ENCODE assay signal across 1 cellular context in the genomic region with DNA sequence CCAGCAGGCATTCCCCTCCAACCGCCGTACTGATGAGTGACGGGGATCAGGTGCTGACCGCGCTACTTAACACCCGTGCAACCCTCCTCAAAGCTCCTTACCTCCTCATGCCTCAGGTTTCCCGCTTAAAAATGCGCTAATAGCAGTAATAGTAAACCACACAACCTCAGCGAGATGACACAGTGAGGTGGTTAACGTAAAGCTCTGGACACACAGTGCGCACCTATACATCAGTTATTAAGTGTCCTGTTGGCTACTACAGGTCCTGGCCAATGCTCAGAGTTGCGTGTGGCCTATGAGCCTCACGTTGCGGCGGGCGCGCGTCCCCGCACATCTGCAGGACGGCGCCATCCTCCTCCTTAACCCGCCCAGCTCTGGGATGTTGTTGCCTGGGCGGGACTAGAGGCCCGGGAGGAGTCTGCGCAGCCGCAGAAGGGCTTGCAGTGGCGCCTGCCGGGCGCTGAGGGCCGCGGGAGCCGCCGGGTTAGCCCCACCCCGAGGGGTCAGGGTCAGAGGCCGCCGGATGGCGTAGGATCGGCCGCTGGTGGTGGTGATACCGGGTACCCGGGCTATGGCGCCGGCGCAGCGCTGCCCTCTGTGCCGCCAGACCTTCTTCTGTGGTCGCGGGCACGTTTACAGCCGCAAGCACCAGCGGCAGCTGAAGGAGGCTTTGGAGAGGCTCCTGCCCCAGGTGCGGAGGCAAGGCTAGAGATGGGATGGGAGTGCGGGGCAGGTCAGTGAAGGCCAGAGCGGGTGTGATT.
TF ChIP-seq lines count a peak whose summit lies in the region.

A gene with protein sequence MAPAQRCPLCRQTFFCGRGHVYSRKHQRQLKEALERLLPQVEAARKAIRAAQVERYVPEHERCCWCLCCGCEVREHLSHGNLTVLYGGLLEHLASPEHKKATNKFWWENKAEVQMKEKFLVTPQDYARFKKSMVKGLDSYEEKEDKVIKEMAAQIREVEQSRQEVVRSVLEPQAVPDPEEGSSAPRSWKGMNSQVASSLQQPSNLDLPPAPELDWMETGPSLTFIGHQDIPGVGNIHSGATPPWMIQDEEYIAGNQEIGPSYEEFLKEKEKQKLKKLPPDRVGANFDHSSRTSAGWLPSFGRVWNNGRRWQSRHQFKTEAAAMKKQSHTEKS (plus strand): TSS at position 512 of the 761 bp plus-strand sequence. CDS start 60 bp downstream, at position 572.

TF ChIP-seq in WTC11, 78 proteins besides CTCF, POLR2A, EP300 and RAD21 (continued from another document):
- TF ChIP-seq CREB1 (CRISPR knock-in tag; IDR thresholded peaks at IDR 0.05), result peak; percentile 75; the same call in 1 of the 2 replicates
- TF ChIP-seq FOXP1 (CRISPR knock-in tag; IDR thresholded peaks at IDR 0.05; ENCODE audit: borderline replicate concordance), result peak; percentile 53
- TF ChIP-seq HMGA2 (CRISPR knock-in tag; IDR thresholded peaks at IDR 0.05), result no peak
- TF ChIP-seq OVOL2 (CRISPR knock-in tag; IDR thresholded peaks at IDR 0.05; ENCODE audit: borderline replicate concordance), result no peak
- no peak for TF ChIP-seq SOX15 (CRISPR knock-in tag; IDR thresholded peaks at IDR 0.05)
- no peak for TF ChIP-seq ZNF219 (CRISPR knock-in tag; IDR thresholded peaks at IDR 0.05; ENCODE audit: borderline replicate concordance)
- no peak for TF ChIP-seq ZNF416 (CRISPR knock-in tag; IDR thresholded peaks at IDR 0.05)
- TF ChIP-seq CBFB (CRISPR knock-in tag; IDR thresholded peaks at IDR 0.05; ENCODE audit: low read depth), result no peak
- TF ChIP-seq ETV6 (CRISPR knock-in tag; IDR thresholded peaks at IDR 0.05), result peak; percentile 43; the same call in 1 of the 2 replicates
- TF ChIP-seq, protein P1, sequence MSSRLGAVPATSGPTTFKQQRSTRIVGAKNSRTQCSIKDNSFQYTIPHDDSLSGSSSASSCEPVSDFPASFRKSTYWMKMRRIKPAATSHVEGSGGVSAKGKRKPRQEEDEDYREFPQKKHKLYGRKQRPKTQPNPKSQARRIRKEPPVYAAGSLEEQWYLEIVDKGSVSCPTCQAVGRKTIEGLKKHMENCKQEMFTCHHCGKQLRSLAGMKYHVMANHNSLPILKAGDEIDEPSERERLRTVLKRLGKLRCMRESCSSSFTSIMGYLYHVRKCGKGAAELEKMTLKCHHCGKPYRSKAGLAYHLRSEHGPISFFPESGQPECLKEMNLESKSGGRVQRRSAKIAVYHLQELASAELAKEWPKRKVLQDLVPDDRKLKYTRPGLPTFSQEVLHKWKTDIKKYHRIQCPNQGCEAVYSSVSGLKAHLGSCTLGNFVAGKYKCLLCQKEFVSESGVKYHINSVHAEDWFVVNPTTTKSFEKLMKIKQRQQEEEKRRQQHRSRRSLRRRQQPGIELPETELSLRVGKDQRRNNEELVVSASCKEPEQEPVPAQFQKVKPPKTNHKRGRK (CRISPR knock-in tag; IDR thresholded peaks at IDR 0.05; ENCODE audit: borderline replicate concordance), result no peak
- peak; percentile 94; the same call in 1 of the 2 replicates for TF ChIP-seq KAT7 (CRISPR knock-in tag; IDR thresholded peaks at IDR 0.05; ENCODE audit: borderline replicate concordance)
- no peak for TF ChIP-seq MXD4 (CRISPR knock-in tag; IDR thresholded peaks at IDR 0.05; ENCODE audit: borderline replicate concordance)
- TF ChIP-seq, protein P2, sequence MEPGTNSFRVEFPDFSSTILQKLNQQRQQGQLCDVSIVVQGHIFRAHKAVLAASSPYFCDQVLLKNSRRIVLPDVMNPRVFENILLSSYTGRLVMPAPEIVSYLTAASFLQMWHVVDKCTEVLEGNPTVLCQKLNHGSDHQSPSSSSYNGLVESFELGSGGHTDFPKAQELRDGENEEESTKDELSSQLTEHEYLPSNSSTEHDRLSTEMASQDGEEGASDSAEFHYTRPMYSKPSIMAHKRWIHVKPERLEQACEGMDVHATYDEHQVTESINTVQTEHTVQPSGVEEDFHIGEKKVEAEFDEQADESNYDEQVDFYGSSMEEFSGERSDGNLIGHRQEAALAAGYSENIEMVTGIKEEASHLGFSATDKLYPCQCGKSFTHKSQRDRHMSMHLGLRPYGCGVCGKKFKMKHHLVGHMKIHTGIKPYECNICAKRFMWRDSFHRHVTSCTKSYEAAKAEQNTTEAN (CRISPR knock-in tag; IDR thresholded peaks at IDR 0.05), result peak; percentile 88; the same call in 1 of the 2 replicates
- peak; percentile 82 for TF ChIP-seq ZNF121 (CRISPR knock-in tag; IDR thresholded peaks at IDR 0.05)
- TF ChIP-seq, protein P3, sequence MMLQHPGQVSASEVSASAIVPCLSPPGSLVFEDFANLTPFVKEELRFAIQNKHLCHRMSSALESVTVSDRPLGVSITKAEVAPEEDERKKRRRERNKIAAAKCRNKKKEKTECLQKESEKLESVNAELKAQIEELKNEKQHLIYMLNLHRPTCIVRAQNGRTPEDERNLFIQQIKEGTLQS (CRISPR knock-in tag; conservative IDR thresholded peaks at IDR 0.05), result no peak
- peak; percentile 94 for TF ChIP-seq SP1 (CRISPR knock-in tag; conservative IDR thresholded peaks at IDR 0.05)
TF ChIP-seq in WTC11: peak in this region for 24.
